ENCODE assay signal across 1 cellular context in the genomic region with DNA sequence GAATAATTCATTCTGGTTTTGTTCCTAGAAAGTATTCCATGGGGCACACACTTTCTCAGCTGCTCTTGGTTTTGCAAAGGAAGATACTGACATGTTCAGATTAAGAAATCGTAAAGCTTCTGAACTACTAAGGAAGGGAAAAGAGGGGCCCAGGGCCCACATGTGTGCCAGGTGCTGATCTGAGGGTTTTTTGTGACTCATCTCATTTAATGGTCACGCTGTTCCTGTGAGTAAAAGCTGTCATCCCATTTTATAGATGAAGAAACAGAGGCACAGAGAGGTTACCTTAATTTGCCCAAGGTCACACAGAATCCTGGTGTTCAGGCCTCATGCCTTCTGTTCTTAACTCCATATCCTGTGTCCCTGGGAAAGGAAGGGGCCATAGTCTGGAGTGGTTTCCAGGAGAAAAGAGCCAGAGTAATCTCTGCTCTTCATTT.
TF ChIP-seq lines count a peak whose summit lies in the region.

No MANE protein-coding gene starts in this region.

TF ChIP-seq in HepG2, 621 proteins besides CTCF, POLR2A, EP300 and RAD21 (continued from another document):
- TF ChIP-seq, protein P1, sequence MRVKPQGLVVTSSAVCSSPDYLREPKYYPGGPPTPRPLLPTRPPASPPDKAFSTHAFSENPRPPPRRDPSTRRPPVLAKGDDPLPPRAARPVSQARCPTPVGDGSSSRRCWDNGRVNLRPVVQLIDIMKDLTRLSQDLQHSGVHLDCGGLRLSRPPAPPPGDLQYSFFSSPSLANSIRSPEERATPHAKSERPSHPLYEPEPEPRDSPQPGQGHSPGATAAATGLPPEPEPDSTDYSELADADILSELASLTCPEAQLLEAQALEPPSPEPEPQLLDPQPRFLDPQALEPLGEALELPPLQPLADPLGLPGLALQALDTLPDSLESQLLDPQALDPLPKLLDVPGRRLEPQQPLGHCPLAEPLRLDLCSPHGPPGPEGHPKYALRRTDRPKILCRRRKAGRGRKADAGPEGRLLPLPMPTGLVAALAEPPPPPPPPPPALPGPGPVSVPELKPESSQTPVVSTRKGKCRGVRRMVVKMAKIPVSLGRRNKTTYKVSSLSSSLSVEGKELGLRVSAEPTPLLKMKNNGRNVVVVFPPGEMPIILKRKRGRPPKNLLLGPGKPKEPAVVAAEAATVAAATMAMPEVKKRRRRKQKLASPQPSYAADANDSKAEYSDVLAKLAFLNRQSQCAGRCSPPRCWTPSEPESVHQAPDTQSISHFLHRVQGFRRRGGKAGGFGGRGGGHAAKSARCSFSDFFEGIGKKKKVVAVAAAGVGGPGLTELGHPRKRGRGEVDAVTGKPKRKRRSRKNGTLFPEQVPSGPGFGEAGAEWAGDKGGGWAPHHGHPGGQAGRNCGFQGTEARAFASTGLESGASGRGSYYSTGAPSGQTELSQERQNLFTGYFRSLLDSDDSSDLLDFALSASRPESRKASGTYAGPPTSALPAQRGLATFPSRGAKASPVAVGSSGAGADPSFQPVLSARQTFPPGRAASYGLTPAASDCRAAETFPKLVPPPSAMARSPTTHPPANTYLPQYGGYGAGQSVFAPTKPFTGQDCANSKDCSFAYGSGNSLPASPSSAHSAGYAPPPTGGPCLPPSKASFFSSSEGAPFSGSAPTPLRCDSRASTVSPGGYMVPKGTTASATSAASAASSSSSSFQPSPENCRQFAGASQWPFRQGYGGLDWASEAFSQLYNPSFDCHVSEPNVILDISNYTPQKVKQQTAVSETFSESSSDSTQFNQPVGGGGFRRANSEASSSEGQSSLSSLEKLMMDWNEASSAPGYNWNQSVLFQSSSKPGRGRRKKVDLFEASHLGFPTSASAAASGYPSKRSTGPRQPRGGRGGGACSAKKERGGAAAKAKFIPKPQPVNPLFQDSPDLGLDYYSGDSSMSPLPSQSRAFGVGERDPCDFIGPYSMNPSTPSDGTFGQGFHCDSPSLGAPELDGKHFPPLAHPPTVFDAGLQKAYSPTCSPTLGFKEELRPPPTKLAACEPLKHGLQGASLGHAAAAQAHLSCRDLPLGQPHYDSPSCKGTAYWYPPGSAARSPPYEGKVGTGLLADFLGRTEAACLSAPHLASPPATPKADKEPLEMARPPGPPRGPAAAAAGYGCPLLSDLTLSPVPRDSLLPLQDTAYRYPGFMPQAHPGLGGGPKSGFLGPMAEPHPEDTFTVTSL (CRISPR knock-in tag; IDR thresholded peaks at IDR 0.05; ENCODE audit: borderline replicate concordance) = no peak
- TF ChIP-seq ATM (IDR thresholded peaks at IDR 0.05; ENCODE audit: borderline replicate concordance) (no peak), BCL6 (CRISPR knock-in tag; IDR thresholded peaks at IDR 0.05) (peak; percentile 80), ZMYM3 (CRISPR knock-in tag; IDR thresholded peaks at IDR 0.05) (peak; percentile 87), PHF5A (CRISPR knock-in tag; IDR thresholded peaks at IDR 0.05; ENCODE audit: low read depth, unreplicated experiment) (no peak), ZFAT (CRISPR knock-in tag; conservative IDR thresholded peaks at IDR 0.05) (no peak), CBX1 (IDR thresholded peaks at IDR 0.05; ENCODE audit: low read depth) (no peak)
- TF ChIP-seq, protein P2, sequence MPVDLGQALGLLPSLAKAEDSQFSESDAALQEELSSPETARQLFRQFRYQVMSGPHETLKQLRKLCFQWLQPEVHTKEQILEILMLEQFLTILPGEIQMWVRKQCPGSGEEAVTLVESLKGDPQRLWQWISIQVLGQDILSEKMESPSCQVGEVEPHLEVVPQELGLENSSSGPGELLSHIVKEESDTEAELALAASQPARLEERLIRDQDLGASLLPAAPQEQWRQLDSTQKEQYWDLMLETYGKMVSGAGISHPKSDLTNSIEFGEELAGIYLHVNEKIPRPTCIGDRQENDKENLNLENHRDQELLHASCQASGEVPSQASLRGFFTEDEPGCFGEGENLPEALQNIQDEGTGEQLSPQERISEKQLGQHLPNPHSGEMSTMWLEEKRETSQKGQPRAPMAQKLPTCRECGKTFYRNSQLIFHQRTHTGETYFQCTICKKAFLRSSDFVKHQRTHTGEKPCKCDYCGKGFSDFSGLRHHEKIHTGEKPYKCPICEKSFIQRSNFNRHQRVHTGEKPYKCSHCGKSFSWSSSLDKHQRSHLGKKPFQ (CRISPR knock-in tag; IDR thresholded peaks at IDR 0.05; ENCODE audit: insufficient replicate concordance) = no peak
TF ChIP-seq in HepG2: peak in this region for 17.
